Comparison of ENCODE assay signal across 8 cellular contexts in the genomic region with DNA sequence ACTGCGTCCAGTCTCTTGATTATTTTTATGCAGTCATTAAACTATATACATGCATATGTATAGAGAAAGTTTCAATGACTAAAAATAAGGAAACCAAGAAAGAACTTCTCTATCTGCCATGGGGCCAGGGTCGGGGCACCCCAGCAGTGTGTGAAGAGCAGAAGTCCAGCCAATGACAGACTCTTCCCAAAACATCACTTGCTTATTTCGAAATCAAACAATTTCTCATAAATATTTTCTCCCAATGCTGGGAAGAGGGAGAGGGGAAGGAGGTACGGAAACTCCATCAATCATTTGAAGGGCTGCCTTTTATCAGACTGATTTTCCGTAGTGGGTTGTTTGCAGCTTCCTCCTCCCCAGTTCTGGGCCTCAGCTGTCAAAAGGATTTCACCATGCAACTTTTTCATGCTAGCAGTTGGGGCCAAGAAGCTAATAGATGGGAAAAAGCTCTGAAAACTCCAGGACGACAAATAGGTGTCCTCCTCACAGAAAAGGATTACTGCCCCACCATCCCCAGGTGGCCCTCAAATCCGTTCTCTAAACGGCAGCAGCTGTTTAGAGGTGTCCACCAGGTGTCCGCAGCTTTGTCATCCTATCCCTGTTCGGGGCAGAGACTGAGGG. TPM values are rescaled to one million over a fixed set of nuclear protein-coding genes. Genes with fewer than 3 reads are reported as not detected.
DNase-seq lines count a peak whose midpoint lies in the region; ATAC-seq and TF ChIP-seq lines count a peak whose summit lies in the region.

No MANE protein-coding gene starts in this region.

- H3K27me3 Mint-ChIP-seq in activated CD8-positive, alpha-beta T cell treated with anti-CD3 and anti-CD28 coated beads, Interleukin-2, amount 10 ng/mL, durations not matched to agents 7 days and 5 days (ENCODE audit: low read depth): no peaks in the 10 kb centered on the region

- peaks cover 11% of the 10 kb centered on the region for H3K36me3 Mint-ChIP-seq in activated CD8-positive, alpha-beta T cell treated with anti-CD3 and anti-CD28 coated beads, Interleukin-2, amount 10 ng/mL, durations not matched to agents 7 days and 5 days (ENCODE audit: low read depth)

- H3K9me3 ChIP-seq in HEK293 (ENCODE audit: control insufficient read depth, insufficient read depth, low read depth, low read length): no peaks in the 10 kb centered on the region

- peak overlapping the region; percentile 76 for H3K4me3 Mint-ChIP-seq in activated CD8-positive, alpha-beta T cell treated with anti-CD3 and anti-CD28 coated beads, Interleukin-2, amount 10 ng/mL, durations not matched to agents 7 days and 5 days

- CTCF ChIA-PET in HEK293 (lab: Yijun Ruan, JAX): interaction anchor here (0.7 to 0.9 kb wide), 4 partner anchors 10 to 315 kb away, joined by 3 to 6 read pairs (median 4); no protein-coding TSS in a partner anchor
- CTCF ChIA-PET in activated CD8-positive, alpha-beta T cell treated with anti-CD3 and anti-CD28 coated beads, Interleukin-2, amount 10 ng/mL, durations not matched to agents 7 days and 5 days (lab: Charles Lee): interaction anchor here (1.0 to 1.1 kb wide), 3 partner anchors 15 to 67 kb away, joined by 5 to 8 read pairs (median 8); a partner anchor contains a TSS

- H3K27ac Mint-ChIP-seq in activated CD8-positive, alpha-beta T cell treated with anti-CD3 and anti-CD28 coated beads, Interleukin-2, amount 10 ng/mL, durations not matched to agents 7 days and 5 days: peak overlapping the region; percentile 85

- peaks cover 46% of the 10 kb centered on the region for H3K4me1 Mint-ChIP-seq in activated CD8-positive, alpha-beta T cell treated with anti-CD3 and anti-CD28 coated beads, Interleukin-2, amount 10 ng/mL, durations not matched to agents 7 days and 5 days (ENCODE audit: low read depth)

- peaks cover 4 to 19% of the 10 kb centered on the region in 2 experiments; a peak in 2 of 3 replicates for H3K36me3 ChIP-seq in HEK293 (ENCODE audit: control insufficient read depth in 2 of 2, insufficient read depth in 1 of 2, low read length in 2 of 2)

- no peak for ATAC-seq in activated CD8-positive, alpha-beta T cell treated with anti-CD3 and anti-CD28 coated beads, Interleukin-2, amount 10 ng/mL, durations not matched to agents 7 days and 5 days
- no peak for ATAC-seq in HG03439 (IDR thresholded peaks at IDR 0.05; ENCODE audit: unreplicated experiment)
- ATAC-seq in HG03565 (IDR thresholded peaks at IDR 0.05; ENCODE audit: unreplicated experiment): no peak

- no peak for DNase-seq in AG09309 (ENCODE audit: low read depth)
- no peak for DNase-seq in activated CD8-positive, alpha-beta T cell treated with anti-CD3 and anti-CD28 coated beads, Interleukin-2, amount 10 ng/mL, durations not matched to agents 7 days and 5 days
- peak; percentile 32 for DNase-seq in iris pigment epithelial cell (ENCODE audit: low read depth)
- DNase-seq in superior temporal gyrus (ENCODE audit: extremely low spot score): peak; percentile 59
- no peak for DNase-seq in NCI-H1417 treated with DMSO at 0.1 percent for 48 hours (lab: John Stamatoyannopoulos, UW)

- no peaks in the 10 kb centered on the region for H3K9me3 Mint-ChIP-seq in activated CD8-positive, alpha-beta T cell treated with anti-CD3 and anti-CD28 coated beads, Interleukin-2, amount 10 ng/mL, durations not matched to agents 7 days and 5 days (ENCODE audit: insufficient read depth)

- peak overlapping the region; percentile 49 for H3K4me3 ChIP-seq in AG09309 (ENCODE audit: control insufficient read depth, low read depth, low read length)
- H3K4me3 ChIP-seq in HEK293 (ENCODE audit: low read depth, low read length): peak overlapping the region; percentile 39

- POLR2A ChIA-PET in HEK293 (lab: Yijun Ruan, JAX): interaction anchor here (0.6 to 2.8 kb wide), 5 partner anchors 10 to 243 kb away, joined by 3 to 28 read pairs (median 4); a partner anchor contains a TSS
- POLR2A ChIA-PET in activated CD8-positive, alpha-beta T cell treated with anti-CD3 and anti-CD28 coated beads, Interleukin-2, amount 10 ng/mL, durations not matched to agents 7 days and 5 days (lab: Charles Lee): interaction anchor here (0.6 to 1.5 kb wide), 7 partner anchors 10 to 67 kb away, joined by 3 to 4 read pairs (median 3); a partner anchor contains a TSS

- no peak for TF ChIP-seq CTCF in AG09309 (IDR thresholded peaks at IDR 0.05; ENCODE audit: control insufficient read depth, insufficient read depth, low read depth, low read length, missing control alignments)
- TF ChIP-seq CTCF in HEK293 (tag by site-specific recombination; IDR thresholded peaks at IDR 0.05): peak; percentile 43; the same call in 1 of the 2 replicates

- H3K4me1 ChIP-seq in HEK293 (ENCODE audit: control insufficient read depth, insufficient read depth, low read length): peaks cover 6% of the 10 kb centered on the region; the same call in 1 of the 2 replicates

- H3K27ac ChIP-seq in HEK293 (ENCODE audit: extremely low read depth, low read depth, low read length): 0 out of 2 replicates have a peak overlapping the region, but pooled peaks have one; percentile 53

TF ChIP-seq in HEK293, 187 proteins besides CTCF, POLR2A, EP300 and RAD21:
- peak; percentile 30; the same call in 1 of the 2 replicates for TF ChIP-seq ZNF366 (tag by site-specific recombination; conservative IDR thresholded peaks at IDR 0.05)
- no peak for TF ChIP-seq ZFP3 (tag by site-specific recombination; IDR thresholded peaks at IDR 0.05; ENCODE audit: low read depth)
- TF ChIP-seq BCL11A (tag by site-specific recombination; IDR thresholded peaks at IDR 0.05; ENCODE audit: low read depth): 0 out of 2 replicates have a peak, but pooled peaks have one; percentile 62
- 0 out of 2 replicates have a peak, but pooled peaks have one; percentile 12 for TF ChIP-seq ZNF341 (tag by site-specific recombination; IDR thresholded peaks at IDR 0.05; ENCODE audit: low read depth)
- no peak for TF ChIP-seq ZNF155 (tag by site-specific recombination; IDR thresholded peaks at IDR 0.05)
- no peak for TF ChIP-seq ZBTB20 (tag by site-specific recombination; IDR thresholded peaks at IDR 0.05)
- TF ChIP-seq ZEB2 (tag by site-specific recombination; IDR thresholded peaks at IDR 0.05): no peak
- TF ChIP-seq ZNF184 (tag by site-specific recombination; IDR thresholded peaks at IDR 0.05): no peak
- no peak for TF ChIP-seq ZNF596 (tag by site-specific recombination; IDR thresholded peaks at IDR 0.05)
- TF ChIP-seq ZNF707 (tag by site-specific recombination; IDR thresholded peaks at IDR 0.05): no peak
- no peak for TF ChIP-seq IKZF3 (tag by site-specific recombination; IDR thresholded peaks at IDR 0.05)
- TF ChIP-seq ZNF202 (tag by site-specific recombination; IDR thresholded peaks at IDR 0.05; ENCODE audit: borderline replicate concordance): no peak
- no peak for TF ChIP-seq ZNF157 (tag by site-specific recombination; IDR thresholded peaks at IDR 0.05)
- TF ChIP-seq SP3 (tag by site-specific recombination; IDR thresholded peaks at IDR 0.05): no peak
- TF ChIP-seq ZNF335 (tag by site-specific recombination; conservative IDR thresholded peaks at IDR 0.05): peak; percentile 87; the same call in 1 of the 2 replicates
- TF ChIP-seq ZSCAN16 (tag by site-specific recombination; IDR thresholded peaks at IDR 0.05): no peak
- TF ChIP-seq KLF16 (tag by site-specific recombination; IDR thresholded peaks at IDR 0.05): no peak
- TF ChIP-seq ZNF76 (tag by site-specific recombination; IDR thresholded peaks at IDR 0.05; ENCODE audit: borderline replicate concordance, low read depth): no peak
- TF ChIP-seq ZNF292 (tag by site-specific recombination; IDR thresholded peaks at IDR 0.05; ENCODE audit: borderline replicate concordance, low read depth): no peak

RNA-seq across cellular contexts. Expression of a gene that starts 0.6 kb away (rescaled TPM):
- total RNA-seq in activated CD8-positive, alpha-beta T cell treated with anti-CD3 and anti-CD28 coated beads, Interleukin-2, amount 10 ng/mL, durations not matched to agents 7 days and 5 days: 10 to 100 TPM; 91.5 to 98.3 TPM

RNA-seq across cellular contexts. Expression of a gene that starts 16.2 kb away (rescaled TPM):
- 100 to 1,000 TPM; 132 to 136 TPM for total RNA-seq in activated CD8-positive, alpha-beta T cell treated with anti-CD3 and anti-CD28 coated beads, Interleukin-2, amount 10 ng/mL, durations not matched to agents 7 days and 5 days

RNA-seq across cellular contexts. Expression of a gene that starts 23.6 kb away (rescaled TPM):
- 10 to 100 TPM; 75.6 to 77.5 TPM for total RNA-seq in activated CD8-positive, alpha-beta T cell treated with anti-CD3 and anti-CD28 coated beads, Interleukin-2, amount 10 ng/mL, durations not matched to agents 7 days and 5 days

RNA-seq across cellular contexts. Expression of a gene that starts 52.4 kb away (rescaled TPM):
- total RNA-seq in activated CD8-positive, alpha-beta T cell treated with anti-CD3 and anti-CD28 coated beads, Interleukin-2, amount 10 ng/mL, durations not matched to agents 7 days and 5 days: 10 to 100 TPM; 22.9 to 24.3 TPM

Comparison
In these comparisons a context has a peak if more than half of its experiments do, and no peak if none do; other contexts are left out.
1. DNase-seq: peak in iris pigment epithelial cell (single experiment) and superior temporal gyrus (single experiment); none in AG09309 (single experiment), activated CD8-positive, alpha-beta T cell treated with anti-CD3 and anti-CD28 coated beads, Interleukin-2, amount 10 ng/mL, durations not matched to agents 7 days and 5 days (single experiment) and NCI-H1417 treated with DMSO at 0.1 percent for 48 hours (single experiment).